ENCODE assay signal across 13 cellular contexts in genomic region chr16:50273382-50273690, GRCh38. TPM values are rescaled to one million over a fixed set of nuclear protein-coding genes. Genes with fewer than 3 reads are reported as not detected.
DNase-seq lines count a peak whose midpoint lies in the region; ATAC-seq and TF ChIP-seq lines count a peak whose summit lies in the region.
"Had no signal": no experiment of that assay in that cellular context is flagged by ENCODE, and none has a peak within 500 bp of the region (broad histone marks: within the 10 kb centered on the region; RNA-seq: fewer than 3 reads in every experiment).

No MANE protein-coding gene starts in this region.

- DNase-seq in left ventricle myocardium superior (peak; percentile 12), left cardiac atrium (no peak), T-cell (no peak), iPS-NIHi11 (ENCODE audit: low spot score) (peak; percentile 5), right lobe of liver (no peak), G401 (ENCODE audit: low spot score) (no peak)
- DNase-seq: DMS79 treated with DMSO at 0.1 percent for 48 hours, NCI-H1092 had no signal

- TF ChIP-seq CTCF in right lobe of liver (IDR thresholded peaks at IDR 0.05), result no peak

- intact Hi-C loops in left ventricle myocardium superior (cut with micrococcal nuclease), result no loop called here
- intact Hi-C loops in left cardiac atrium (cut with DNase I), result no loop called here
- intact Hi-C loops in right lobe of liver (cut with DNase I), result no loop called here

- peaks cover 10% of the 10 kb centered on the region for H3K36me3 ChIP-seq in thymus (ENCODE audit: control insufficient read depth, insufficient read depth)
- no peaks in the 10 kb centered on the region for H3K36me3 ChIP-seq in right lobe of liver
- H3K36me3 ChIP-seq: cardiac muscle cell had no signal

- H3K4me3 Mint-ChIP-seq in T-cell, result peak overlapping the region; percentile 85 to 89 (median 85)

- H3K27ac ChIP-seq in thymus (ENCODE audit: low read depth) (peak overlapping the region; percentile 10), right lobe of liver (no peak overlapping the region)
- H3K27ac ChIP-seq: cardiac muscle cell, SK-N-MC had no signal

- no peak overlapping the region for H3K4me3 ChIP-seq in thymus (ENCODE audit: low read length)
- no peak overlapping the region for H3K4me3 ChIP-seq in right lobe of liver
- H3K4me3 ChIP-seq: cardiac muscle cell, SK-N-MC had no signal

- peak overlapping the region; percentile 99 to 100 for H3K27ac Mint-ChIP-seq in T-cell
- H3K27ac Mint-ChIP-seq: progenitor cell of endocrine pancreas had no signal

- ATAC-seq in left ventricle myocardium superior, result no peak
- ATAC-seq in left cardiac atrium, result no peak
- ATAC-seq in T-cell (replicated peaks in 1 of 4), result no peak
- ATAC-seq in GM21390 (IDR thresholded peaks at IDR 0.05; ENCODE audit: unreplicated experiment), result no peak
- ATAC-seq in right lobe of liver, result no peak

- H3K4me1 Mint-ChIP-seq in T-cell, result peaks cover 98 to 100% (median 99%) of the 10 kb centered on the region in 3 donors

- WGBS in thymus, result 82% methylated on average over 2 of the region's 2 CpGs
- WGBS in right lobe of liver (ENCODE audit: insufficient coverage, low coverage, low lambda C conversion rate, missing lambda C conversion rate), result 82% methylated on average over 2 of the region's 2 CpGs

- H3K27me3 Mint-ChIP-seq in T-cell, result no peaks in the 10 kb centered on the region
- H3K27me3 Mint-ChIP-seq: progenitor cell of endocrine pancreas had no signal

- in situ Hi-C loops in G401 (cut with HindIII; ENCODE audit: low sequenced_read_pairs), result no loop called here

- POLR2A ChIA-PET in T-cell (lab: Charles Lee), result interaction anchor here in 1 of 2 donors (0.5 to 0.7 kb wide), 2 partner anchors 19 to 424 kb away, joined by 3 to 4 read pairs; no protein-coding TSS in a partner anchor

- H3K9me3 ChIP-seq in thymus (ENCODE audit: control insufficient read depth) (no peaks in the 10 kb centered on the region), right lobe of liver (no peaks in the 10 kb centered on the region)

- no peaks in the 10 kb centered on the region for H3K27me3 ChIP-seq in thymus (ENCODE audit: control insufficient read depth, insufficient read depth)
- no peaks in the 10 kb centered on the region for H3K27me3 ChIP-seq in right lobe of liver
- H3K27me3 ChIP-seq: cardiac muscle cell had no signal

- TF ChIP-seq POLR2A in right lobe of liver (IDR thresholded peaks at IDR 0.05), result no peak

- CTCF ChIA-PET in T-cell (lab: Charles Lee), result interaction anchor here (0.6 to 1.5 kb wide), 8 partner anchors 8 to 533 kb away, joined by 3 to 8 read pairs (median 4); partner anchors contain the start of gene CNEP1R1 (in 1 of the 2)

- H3K9me3 Mint-ChIP-seq in T-cell, result no peaks in the 10 kb centered on the region

- H3K36me3 Mint-ChIP-seq in T-cell, result peaks cover 22% of the 10 kb centered on the region

- H3K4me1 ChIP-seq in thymus (ENCODE audit: control insufficient read depth, insufficient read depth, low read length) (peaks cover 19% of the 10 kb centered on the region), right lobe of liver (no peaks in the 10 kb centered on the region)

RNA-seq across cellular contexts. Expression of gene ADCY7, which starts 7.0 kb away (rescaled TPM):
- total RNA-seq in left ventricle myocardium superior (8.3 TPM), left cardiac atrium (10 to 100 TPM; 14.3 to 23.7 TPM), T-cell (100 to 1,000 TPM; 201 to 314 (median 278) TPM), right lobe of liver (10 to 100 TPM in 1 of 6 experiments, 1 to 10 TPM in 5; 2.5 to 10.2 (median 6.5) TPM)
- polyA plus RNA-seq in thymus, result 23.1 TPM
- 0.31 and 1.7 TPM in 2 replicates for total RNA-seq in G401 (2014; rRNA removed; shearing (Covaris generic))

Comparison
In these comparisons a context has a peak if more than half of its experiments do, and no peak if none do; other contexts are left out.
1. DNase-seq: peak in left ventricle myocardium superior (single experiment) and iPS-NIHi11 (single experiment); none in left cardiac atrium (single experiment), T-cell (0 of 34), right lobe of liver (0 of 3) and G401 (single experiment).
2. RNA of gene ADCY7, which starts 7.0 kb away (total RNA-seq): 201 to 314 TPM in T-cell; 14.3 to 23.7 TPM in left cardiac atrium, 8.3 TPM in left ventricle myocardium superior (single experiment), 2.5 to 10.2 TPM in right lobe of liver and 0.31 to 1.7 TPM in G401; every median in the first group is over 4 times any median in the second.